In genomic region chr16:1077877-1078578, GRCh38 we compare ENCODE assay signal across 19 cellular contexts. TPM values are rescaled to one million over a fixed set of nuclear protein-coding genes. Genes with fewer than 3 reads are reported as not detected.
DNase-seq lines count a peak whose midpoint lies in the region; ATAC-seq, FAIRE-seq and TF ChIP-seq lines count a peak whose summit lies in the region.
"Had no signal": no experiment of that assay in that cellular context is flagged by ENCODE, and none has a peak within 500 bp of the region (broad histone marks: within the 10 kb centered on the region; RNA-seq: fewer than 3 reads in every experiment).

No MANE protein-coding gene starts in this region.

- H3K9me2 ChIP-seq in SK-N-SH, result no peaks in the 10 kb centered on the region
- H3K9me2 ChIP-seq in PC-9 (ENCODE audit: insufficient read depth), result no peaks in the 10 kb centered on the region

- H3K23ac ChIP-seq in H1 (ENCODE audit: insufficient read length), result no peak overlapping the region

- no peaks in the 10 kb centered on the region for H3K36me3 Mint-ChIP-seq in activated CD8-positive, alpha-beta memory T cell treated with anti-CD3 and anti-CD28 coated beads, Interleukin-2, amount 10 ng/mL, durations not matched to agents 7 days and 5 days
- H3K36me3 Mint-ChIP-seq: CD8-positive, alpha-beta T cell; IgD-negative memory B cell had no signal

- no peak for TF ChIP-seq POLR2A in H1 (IDR thresholded peaks at IDR 0.05; ENCODE audit: control extremely low read depth in 1 of 2, low read depth in 2 of 2, low read length in 2 of 2)
- no peak for TF ChIP-seq POLR2A in GM12892 (IDR thresholded peaks at IDR 0.05; ENCODE audit: low read depth, low read length)

- H3K27me3 ChIP-seq in SK-N-SH (ENCODE audit: insufficient read depth) (peaks cover 89% of the 10 kb centered on the region), PC-9 (ENCODE audit: insufficient read depth, low read depth) (peaks cover 56% of the 10 kb centered on the region), H1 (replicated peaks in 1 of 4; ENCODE audit: control insufficient read depth in 3 of 4, extremely low read depth in 1 of 4, insufficient read depth in 3 of 4, low read length in 3 of 4) (peaks cover 2 to 5% (median 4%) of the 10 kb centered on the region in 4 experiments; a peak in 6 of 7 replicates), thoracic aorta (replicated peaks; ENCODE audit: insufficient read depth) (no peaks in the 10 kb centered on the region)

- no peak overlapping the region for H2BK15ac ChIP-seq in H1 (ENCODE audit: low read length)

- H4K20me1 ChIP-seq in SK-N-SH (ENCODE audit: insufficient read depth) (peaks cover 8% of the 10 kb centered on the region; the same call in 1 of the 2 replicates), PC-9 (ENCODE audit: insufficient read depth) (no peaks in the 10 kb centered on the region), H1 (replicated peaks in 1 of 2; ENCODE audit: control insufficient read depth in 1 of 2, insufficient read depth in 2 of 2, low read length in 2 of 2) (peaks cover 0 to 4% of the 10 kb centered on the region in 2 experiments)

- H3K14ac ChIP-seq in H1 (ENCODE audit: insufficient read length), result no peak overlapping the region

- FAIRE-seq in H1 (lab: Jason Lieb, UNC), result no peak
- FAIRE-seq in GM12892 (lab: Jason Lieb, UNC), result no peak
- FAIRE-seq: G401.6 had no signal

- no peak overlapping the region for H4K91ac ChIP-seq in H1 (replicated peaks; ENCODE audit: insufficient read length, low read length)

- H2BK120ac ChIP-seq in H1 (replicated peaks; ENCODE audit: low read depth, low read length), result no peak overlapping the region

- H3K4me3 ChIP-seq in SK-N-SH (ENCODE audit: low read depth in 2 of 2, low read length in 1 of 2), result no peak overlapping the region
- H3K4me3 ChIP-seq in PC-9, result no peak overlapping the region
- no peak overlapping the region for H3K4me3 ChIP-seq in H1 (ENCODE audit: extremely low read depth in 1 of 4, insufficient read depth in 2 of 4, low read depth in 3 of 4, low read length in 4 of 4)
- peak overlapping the region; percentile 62 for H3K4me3 ChIP-seq in thoracic aorta

- no peaks in the 10 kb centered on the region for H3K27me3 Mint-ChIP-seq in activated CD8-positive, alpha-beta memory T cell treated with anti-CD3 and anti-CD28 coated beads, Interleukin-2, amount 10 ng/mL, durations not matched to agents 7 days and 5 days

- H3K9me3 ChIP-seq in SK-N-SH, result no peaks in the 10 kb centered on the region
- H3K9me3 ChIP-seq in PC-9 (ENCODE audit: insufficient read depth, low read depth), result no peaks in the 10 kb centered on the region
- no peaks in the 10 kb centered on the region for H3K9me3 ChIP-seq in H1 (ENCODE audit: insufficient read depth in 2 of 2, low read depth in 1 of 2, low read length in 1 of 2)
- H3K9me3 ChIP-seq in thoracic aorta, result no peaks in the 10 kb centered on the region

- H3K4me2 ChIP-seq in SK-N-SH (0 out of 2 replicates have a peak overlapping the region, but pooled peaks have one; percentile 19), PC-9 (peak overlapping the region; percentile 36; the same call in 1 of the 2 replicates), H1 (ENCODE audit: insufficient read depth in 1 of 2, low read depth in 2 of 2, low read length in 2 of 2) (no peak overlapping the region)

- no peak for DNase-seq in SK-N-SH
- no peak for DNase-seq in PC-9
- DNase-seq in H1 (ENCODE audit: low read depth in 1 of 2, low spot score in 2 of 2), result no peak
- no peak for DNase-seq in thoracic aorta (ENCODE audit: low spot score)
- DNase-seq in GM12892 (ENCODE audit: insufficient read length), result no peak
- no peak for DNase-seq in activated CD8-positive, alpha-beta memory T cell treated with anti-CD3 and anti-CD28 coated beads, Interleukin-2, amount 10 ng/mL, durations not matched to agents 7 days and 5 days
- DNase-seq: CD8-positive, alpha-beta T cell; DND-41; GOT3; Kasumi-1; NCI-H187 treated with DMSO at 0.1 percent for 48 hours; OCI-M1 had no signal

- 0 out of 2 replicates have a peak overlapping the region, but pooled peaks have one; percentile 25 for H4K8ac ChIP-seq in H1 (ENCODE audit: extremely low read depth, insufficient read depth, low read length)

- no peak for TF ChIP-seq EP300 in SK-N-SH (IDR thresholded peaks at IDR 0.05; ENCODE audit: borderline replicate concordance in 1 of 2, low read depth in 1 of 2, low read length in 1 of 2)
- TF ChIP-seq EP300 in H1 (IDR thresholded peaks at IDR 0.05; ENCODE audit: borderline replicate concordance in 1 of 2, low read depth in 2 of 2, low read length in 2 of 2), result no peak

- H4K5ac ChIP-seq in H1 (ENCODE audit: insufficient read length, low read depth, low read length), result no peak overlapping the region

- BruUV-seq in PC-9 (replicated peaks; lab: Mats Ljungman, UMichigan), result no TSS peak

- H3K27ac ChIP-seq in SK-N-SH (ENCODE audit: low read depth in 2 of 2, low read length in 1 of 2), result no peak overlapping the region
- H3K27ac ChIP-seq in PC-9, result no peak overlapping the region
- no peak overlapping the region for H3K27ac ChIP-seq in H1 (ENCODE audit: low read depth, low read length)
- H3K27ac ChIP-seq in thoracic aorta, result no peak overlapping the region

- no peak for TF ChIP-seq RAD21 in SK-N-SH (IDR thresholded peaks at IDR 0.05; ENCODE audit: low read length)
- no peak for TF ChIP-seq RAD21 in H1 (IDR thresholded peaks at IDR 0.05 in 1 of 2, conservative IDR thresholded peaks at IDR 0.05 in 1 of 2; ENCODE audit: low read depth in 2 of 2, low read length in 2 of 2)

- WGBS in SK-N-SH (ENCODE audit: low lambda C conversion rate), result 12% methylated on average over 14 of the region's 36 CpGs
- 84% methylated on average over 22 of the region's 36 CpGs; no CpG with 5 or more reads in 1 of the 2 experiments for WGBS in H1 (ENCODE audit: extremely low coverage in 1 of 2, insufficient coverage in 1 of 2, insufficient read length in 1 of 2, insufficient replicate concordance in 2 of 2, low coverage in 1 of 2, low lambda C conversion rate in 2 of 2, missing lambda C conversion rate in 1 of 2), 2 experiments

- no peak overlapping the region for H3K4me3 Mint-ChIP-seq in activated CD8-positive, alpha-beta memory T cell treated with anti-CD3 and anti-CD28 coated beads, Interleukin-2, amount 10 ng/mL, durations not matched to agents 7 days and 5 days
- H3K4me3 Mint-ChIP-seq: CD8-positive, alpha-beta T cell; IgD-negative memory B cell had no signal

- no peak overlapping the region for H2BK12ac ChIP-seq in H1 (ENCODE audit: low read depth, low read length)

- H3K4me1 Mint-ChIP-seq in activated CD8-positive, alpha-beta memory T cell treated with anti-CD3 and anti-CD28 coated beads, Interleukin-2, amount 10 ng/mL, durations not matched to agents 7 days and 5 days, result no peaks in the 10 kb centered on the region
- H3K4me1 Mint-ChIP-seq: IgD-negative memory B cell had no signal

- H3K79me1 ChIP-seq in H1 (ENCODE audit: low read depth, low read length), result no peaks in the 10 kb centered on the region

- no peak; the same call in 2 of the 3 replicates for ATAC-seq in SK-N-SH treated with all-trans-retinoic acid at 6 μM for 48 hours
- no peak for ATAC-seq in thoracic aorta (ENCODE audit: insufficient number of reproducible peaks, low FRiP score, low read depth)
- ATAC-seq in activated CD8-positive, alpha-beta memory T cell treated with anti-CD3 and anti-CD28 coated beads, Interleukin-2, amount 10 ng/mL, durations not matched to agents 7 days and 5 days, result no peak
- ATAC-seq in HG02885 (IDR thresholded peaks at IDR 0.05; ENCODE audit: poor library complexity, unreplicated experiment), result no peak
- ATAC-seq: CD8-positive, alpha-beta T cell had no signal

- H2AFZ ChIP-seq in SK-N-SH (ENCODE audit: low read depth) (no peak overlapping the region), PC-9 (no peak overlapping the region), H1 (ENCODE audit: low read length) (no peak overlapping the region)

- peaks cover 4% of the 10 kb centered on the region for H3F3A ChIP-seq in SK-N-SH (replicated peaks; ENCODE audit: insufficient read depth)
- H3F3A ChIP-seq in PC-9 (ENCODE audit: insufficient read depth, low read depth), result no peaks in the 10 kb centered on the region

- intact Hi-C loops in PC-9 (cut with micrococcal nuclease; ENCODE audit: unreplicated experiment), result no loop called here

- H3K79me2 ChIP-seq in SK-N-SH (ENCODE audit: insufficient read depth), result no peaks in the 10 kb centered on the region
- H3K79me2 ChIP-seq in PC-9 (ENCODE audit: low read depth), result no peaks in the 10 kb centered on the region
- no peaks in the 10 kb centered on the region for H3K79me2 ChIP-seq in H1 (ENCODE audit: control insufficient read depth in 1 of 2, insufficient read depth in 2 of 2, low read length in 2 of 2)

- CTCF ChIA-PET in SK-N-SH (lab: Yijun Ruan, JAX) (interaction anchor here (0.7 to 1.5 kb wide), 3 partner anchors 23 to 116 kb away, joined by 3 to 4 read pairs (median 3); no protein-coding TSS in a partner anchor), PC-9 (lab: Charles Lee) (interaction anchor here (0.6 kb wide), 1 partner anchor 9 kb away, joined by 3 read pairs; no protein-coding TSS in a partner anchor), H1 (lab: Charles Lee; ENCODE audit: partially characterized antibody) (interaction anchor here (1.5 kb wide), 1 partner anchor 10 kb away, joined by 3 read pairs; no protein-coding TSS in a partner anchor)
- CTCF ChIA-PET in activated CD8-positive, alpha-beta memory T cell treated with anti-CD3 and anti-CD28 coated beads, Interleukin-2, amount 10 ng/mL, durations not matched to agents 7 days and 5 days (lab: Charles Lee), result no interaction called here

- H2BK5ac ChIP-seq in H1 (ENCODE audit: low read depth, low read length), result no peak overlapping the region

- no peak overlapping the region for H3K18ac ChIP-seq in H1 (ENCODE audit: extremely low read depth, low read length)

- H3K36me3 ChIP-seq in SK-N-SH (replicated peaks in 1 of 2; ENCODE audit: control insufficient read depth in 1 of 2, insufficient read depth in 2 of 2, low read length in 1 of 2), result no peaks in the 10 kb centered on the region
- no peaks in the 10 kb centered on the region for H3K36me3 ChIP-seq in PC-9 (ENCODE audit: low read depth)
- no peaks in the 10 kb centered on the region for H3K36me3 ChIP-seq in H1 (ENCODE audit: control insufficient read depth in 2 of 4, insufficient read depth in 4 of 4, low read length in 3 of 4)
- H3K36me3 ChIP-seq in thoracic aorta, result no peaks in the 10 kb centered on the region

- H3K56ac ChIP-seq in H1 (replicated peaks; ENCODE audit: insufficient read length, low read depth, low read length), result no peak overlapping the region

- no peak overlapping the region for H2BK20ac ChIP-seq in H1 (ENCODE audit: low read length)

- H3K9ac ChIP-seq in SK-N-SH (no peak overlapping the region), H1 (replicated peaks in 1 of 4; ENCODE audit: extremely low read depth in 1 of 4, low read depth in 3 of 4, low read length in 3 of 4) (no peak overlapping the region)

- no peaks in the 10 kb centered on the region for H3K23me2 ChIP-seq in H1 (ENCODE audit: low read depth, low read length)

- POLR2A ChIA-PET in SK-N-SH (lab: Yijun Ruan, JAX) (no interaction called here), PC-9 (lab: Charles Lee; ENCODE audit: unreplicated experiment) (no interaction called here), H1 (lab: Charles Lee; ENCODE audit: partially characterized antibody) (no interaction called here)

- H3K4me1 ChIP-seq in SK-N-SH (ENCODE audit: control insufficient read depth in 1 of 2, insufficient read depth in 2 of 2, low read depth in 1 of 2, low read length in 1 of 2), result no peaks in the 10 kb centered on the region
- H3K4me1 ChIP-seq in PC-9 (replicated peaks; ENCODE audit: insufficient read depth), result peaks cover 15% of the 10 kb centered on the region; the same call in 1 of the 2 replicates
- H3K4me1 ChIP-seq in H1 (replicated peaks in 1 of 4; ENCODE audit: control insufficient read depth in 3 of 4, insufficient read depth in 4 of 4, low read length in 3 of 4), result no peaks in the 10 kb centered on the region; a peak in 3 of 7 replicates
- peaks cover 46 to 69% of the 10 kb centered on the region in 2 donors for H3K4me1 ChIP-seq in thoracic aorta (ENCODE audit: control insufficient read depth in 1 of 2, low read depth in 2 of 2)

- no peak overlapping the region for H3K27ac Mint-ChIP-seq in activated CD8-positive, alpha-beta memory T cell treated with anti-CD3 and anti-CD28 coated beads, Interleukin-2, amount 10 ng/mL, durations not matched to agents 7 days and 5 days
- H3K27ac Mint-ChIP-seq: CD8-positive, alpha-beta T cell; IgD-negative memory B cell had no signal

- H2AK5ac ChIP-seq in H1 (ENCODE audit: low read depth, low read length), result no peak overlapping the region

- no peaks in the 10 kb centered on the region for H3K9me3 Mint-ChIP-seq in activated CD8-positive, alpha-beta memory T cell treated with anti-CD3 and anti-CD28 coated beads, Interleukin-2, amount 10 ng/mL, durations not matched to agents 7 days and 5 days (ENCODE audit: low read depth)
- H3K9me3 Mint-ChIP-seq: CD8-positive, alpha-beta T cell had no signal

- TF ChIP-seq CTCF in SK-N-SH (IDR thresholded peaks at IDR 0.05), result no peak
- no peak for TF ChIP-seq CTCF in PC-9 (conservative IDR thresholded peaks at IDR 0.05)
- no peak for TF ChIP-seq CTCF in H1 (IDR thresholded peaks at IDR 0.05; ENCODE audit: control extremely low read depth in 1 of 3, insufficient read depth in 1 of 3, low read depth in 1 of 3, low read length in 3 of 3)
- TF ChIP-seq CTCF in thoracic aorta (IDR thresholded peaks at IDR 0.05), result no peak

- no peak overlapping the region for H3K4ac ChIP-seq in H1 (replicated peaks; ENCODE audit: insufficient read length, low read depth, low read length)

RNA-seq across cellular contexts. Expression of gene SSTR5, which starts 5.5 kb away (rescaled TPM):
- polyA plus RNA-seq in SK-N-SH (2012; rRNA removed) (not detected in 2 replicates), H1 (2011; rRNA removed) (0.60 and 0.61 TPM in 2 replicates)
- 0.01 TPM in 1 of 2 replicates, not detected in the other for polyA plus RNA-seq in SK-N-SH (2012; cell fraction: cytosol; rRNA removed)
- polyA plus RNA-seq in SK-N-SH (2012; cell fraction: nucleus; rRNA removed), result not detected in 2 replicates
- total RNA-seq in PC-9 (2021) (not detected in 2 replicates), thoracic aorta (1 to 10 TPM; 3.0 to 3.8 TPM)
- 0.31 and 0.56 TPM in 2 replicates for total RNA-seq in H1 (2021; fragmentation: NEBNext Ultra II Directional; extraction: Animal tissue kit (Norgen Biotek cat#: 25700))
- 0.69 TPM for polyA plus RNA-seq in H1 (2011; cell fraction: cytosol; rRNA removed)
- 1.4 TPM for polyA plus RNA-seq in H1 (2011; cell fraction: nucleus; rRNA removed)
- 0.27 to 0.40 TPM (median 0.28 TPM) in 3 of 4 replicates, not detected in the other for polyA plus RNA-seq in H1 (2012, experiment 1 of 2)
- polyA plus RNA-seq in H1 (2012, experiment 2 of 2), result 0.42 TPM
- polyA plus RNA-seq in H1 (2013, experiment 1 of 2), result 0.45 TPM
- polyA plus RNA-seq in H1 (2013, experiment 2 of 2), result 0.53 TPM
- 0.13 TPM in 1 of 2 replicates, not detected in the other for polyA minus RNA-seq in H1 (2011; rRNA and poly(A)+ RNA removed)
- not detected for polyA minus RNA-seq in H1 (2011; cell fraction: cytosol; rRNA and poly(A)+ RNA removed)
- polyA minus RNA-seq in H1 (2011; cell fraction: nucleus; rRNA and poly(A)+ RNA removed), result 0.80 TPM
- polyA plus RNA-seq in GM12892 (2012; ENCODE audit: missing spikeins), result not detected
- not detected for total RNA-seq in activated CD8-positive, alpha-beta memory T cell treated with anti-CD3 and anti-CD28 coated beads, Interleukin-2, amount 10 ng/mL, durations not matched to agents 7 days and 5 days
- total RNA-seq: CD8-positive, alpha-beta T cell; HT1080; SK-MEL-5 had no signal
- polyA plus RNA-seq: BJ, IgD-negative memory B cell had no signal

RNA-seq across cellular contexts. Expression of gene C1QTNF8, which starts 18.0 kb away (rescaled TPM):
- not detected in 2 replicates for polyA plus RNA-seq in SK-N-SH (2012; rRNA removed)
- not detected in 2 replicates for polyA plus RNA-seq in SK-N-SH (2012; cell fraction: cytosol; rRNA removed)
- polyA plus RNA-seq in SK-N-SH (2012; cell fraction: nucleus; rRNA removed), result not detected in 2 replicates
- not detected in 2 replicates for total RNA-seq in PC-9 (2021)
- total RNA-seq in H1 (2021; fragmentation: NEBNext Ultra II Directional; extraction: Animal tissue kit (Norgen Biotek cat#: 25700)), result not detected in 2 replicates
- not detected in 2 replicates for polyA plus RNA-seq in H1 (2011; rRNA removed)
- polyA plus RNA-seq in H1 (2011; cell fraction: cytosol; rRNA removed), result not detected
- polyA plus RNA-seq in H1 (2011; cell fraction: nucleus; rRNA removed), result 0.06 TPM
- 0.19 TPM in 1 of 4 replicates, not detected in the others for polyA plus RNA-seq in H1 (2012, experiment 1 of 2)
- not detected for polyA plus RNA-seq in H1 (2012, experiment 2 of 2)
- not detected for polyA plus RNA-seq in H1 (2013, experiment 1 of 2)
- polyA plus RNA-seq in H1 (2013, experiment 2 of 2), result not detected
- polyA minus RNA-seq in H1 (2011; rRNA and poly(A)+ RNA removed), result not detected in 2 replicates
- not detected for polyA minus RNA-seq in H1 (2011; cell fraction: cytosol; rRNA and poly(A)+ RNA removed)
- not detected for polyA minus RNA-seq in H1 (2011; cell fraction: nucleus; rRNA and poly(A)+ RNA removed)
- 1 to 10 TPM; 4.3 to 7.0 TPM for total RNA-seq in thoracic aorta
- not detected for polyA plus RNA-seq in GM12892 (2012; ENCODE audit: missing spikeins)
- total RNA-seq in activated CD8-positive, alpha-beta memory T cell treated with anti-CD3 and anti-CD28 coated beads, Interleukin-2, amount 10 ng/mL, durations not matched to agents 7 days and 5 days, result not detected
- total RNA-seq: CD8-positive, alpha-beta T cell; HT1080; SK-MEL-5 had no signal
- polyA plus RNA-seq: BJ, IgD-negative memory B cell had no signal

Comparison
In these comparisons a context has a peak if more than half of its experiments do, and no peak if none do; other contexts are left out.
1. H3K4me2 ChIP-seq: peak in SK-N-SH (single experiment) and PC-9 (single experiment); none in H1 (0 of 2).